ENCODE assay signal across 19 cellular contexts in genomic region chr7:148916186-148916585, GRCh38. TPM values are rescaled to one million over a fixed set of nuclear protein-coding genes. Genes with fewer than 3 reads are reported as not detected.
DNase-seq lines count a peak whose midpoint lies in the region; ATAC-seq and TF ChIP-seq lines count a peak whose summit lies in the region.
"Had no signal": no experiment of that assay in that cellular context is flagged by ENCODE, and none has a peak within 500 bp of the region (broad histone marks: within the 10 kb centered on the region; RNA-seq: fewer than 3 reads in every experiment).

No MANE protein-coding gene starts in this region.

- TF ChIP-seq POLR2A in esophagus squamous epithelium (IDR thresholded peaks at IDR 0.05): no peak

- 33% methylated on average over 1 of the region's 1 CpG for WGBS in esophagus squamous epithelium, 2 donors

- H3K27ac ChIP-seq in esophagus squamous epithelium: no peak overlapping the region
- H3K27ac ChIP-seq: ascending aorta, gastrocnemius medialis, ovary, thoracic aorta had no signal

- no peaks in the 10 kb centered on the region for H3K27me3 Mint-ChIP-seq in activated naive CD8-positive, alpha-beta T cell

- POLR2A ChIA-PET in AG04449 (lab: Yijun Ruan, JAX): interaction anchor here (0.7 kb wide), 1 partner anchor 149 kb away, joined by 3 read pairs; no protein-coding TSS in a partner anchor

- H3K27ac Mint-ChIP-seq in activated naive CD8-positive, alpha-beta T cell: peak overlapping the region; percentile 84

- no peak for ATAC-seq in HG02938 (IDR thresholded peaks at IDR 0.05; ENCODE audit: unreplicated experiment)
- ATAC-seq: gastrocnemius medialis, HCT116 had no signal

- peaks cover 64% of the 10 kb centered on the region for H3K4me1 Mint-ChIP-seq in activated naive CD8-positive, alpha-beta T cell (ENCODE audit: low read depth)

- no peaks in the 10 kb centered on the region for H3K36me3 Mint-ChIP-seq in activated naive CD8-positive, alpha-beta T cell

- TF ChIP-seq CTCF in AG04449 (IDR thresholded peaks at IDR 0.05; ENCODE audit: insufficient read depth, low read length, missing control alignments) (no peak), fibroblast of the aortic adventitia (IDR thresholded peaks at IDR 0.05; ENCODE audit: insufficient read depth, low read length) (no peak), esophagus squamous epithelium (IDR thresholded peaks at IDR 0.05) (no peak)

- no peaks in the 10 kb centered on the region for H3K36me3 ChIP-seq in esophagus squamous epithelium
- H3K36me3 ChIP-seq: ascending aorta, gastrocnemius medialis, ovary, thoracic aorta had no signal

- H3K27me3 ChIP-seq in esophagus squamous epithelium: no peaks in the 10 kb centered on the region
- H3K27me3 ChIP-seq: ascending aorta, gastrocnemius medialis, ovary had no signal

- peak overlapping the region; percentile 20 for H3K4me3 Mint-ChIP-seq in activated naive CD8-positive, alpha-beta T cell

- H3K4me3 ChIP-seq in AG04449 (ENCODE audit: low read depth, low read length): no peak overlapping the region
- H3K4me3 ChIP-seq in fibroblast of the aortic adventitia (ENCODE audit: low read depth, low read length): no peak overlapping the region
- H3K4me3 ChIP-seq in esophagus squamous epithelium: no peak overlapping the region
- H3K4me3 ChIP-seq: ascending aorta, gastrocnemius medialis, ovary, thoracic aorta had no signal

- intact Hi-C loops in esophagus squamous epithelium (cut with DNase I): no loop called here

- DNase-seq in AG04449 (ENCODE audit: low read depth, low spot score) (peak; percentile 76), EL (peak; percentile 63), fibroblast of the aortic adventitia (ENCODE audit: low read depth) (peak; percentile 95), NCI-H1417 (lab: John Stamatoyannopoulos, UW) (no peak), esophagus squamous epithelium (lab: John Stamatoyannopoulos, UW) (no peak), KBM-7 (no peak)
- DNase-seq: C1 segment of cervical spinal cord; effector CD4-positive, alpha-beta T cell; gastrocnemius medialis; Karpas-422; NCI-H2029 treated with DMSO at 0.1 percent for 48 hours; NCI-H748 treated with DMSO at 0.1 percent for 48 hours; ovary; Right ventricle myocardium superior had no signal

- H3K4me1 ChIP-seq in esophagus squamous epithelium: peaks cover 0 to 30% (median 4%) of the 10 kb centered on the region in 3 donors
- H3K4me1 ChIP-seq: ascending aorta, gastrocnemius medialis had no signal

- in situ Hi-C loops in KBM-7 (cut with MboI; ENCODE audit: low pct_unique_long_range_greater_than_20kb, low sequenced_read_pairs): no loop called here

- CTCF ChIA-PET in AG04449 (lab: Yijun Ruan, JAX): no interaction called here

- H3K9me3 Mint-ChIP-seq in activated naive CD8-positive, alpha-beta T cell (ENCODE audit: low read depth): no peaks in the 10 kb centered on the region

- H3K9me3 ChIP-seq in esophagus squamous epithelium: no peaks in the 10 kb centered on the region
- H3K9me3 ChIP-seq: ascending aorta, gastrocnemius medialis, ovary, thoracic aorta had no signal

RNA-seq across cellular contexts. Expression of gene EZH2, which starts 32.1 kb away (rescaled TPM):
- total RNA-seq in fibroblast of the aortic adventitia (ENCODE audit: low replicate concordance) (15.0 and 30.1 TPM in 2 replicates), esophagus squamous epithelium (10 to 100 TPM in 3 of 4 donors, 1 to 10 TPM in 1; 6.2 to 22.3 (median 12.7) TPM)
- total RNA-seq: ascending aorta had no signal

Comparison
In these comparisons a context has a peak if more than half of its experiments do, and no peak if none do; other contexts are left out.
1. DNase-seq: peak in AG04449 (single experiment), EL (single experiment) and fibroblast of the aortic adventitia (single experiment); none in NCI-H1417 (0 of 3), esophagus squamous epithelium (single experiment) and KBM-7 (single experiment).